In genomic region chr1:8113257-8114220, GRCh38 we compare ENCODE assay signal across 11 cellular contexts.
DNase-seq lines count a peak whose midpoint lies in the region; ATAC-seq, FAIRE-seq and TF ChIP-seq lines count a peak whose summit lies in the region.
"Had no signal": no experiment of that assay in that cellular context is flagged by ENCODE, and none has a peak within 500 bp of the region (broad histone marks: within the 10 kb centered on the region; RNA-seq: fewer than 3 reads in every experiment).

No MANE protein-coding gene starts in this region.

- H3K27me3 Mint-ChIP-seq in CD4-positive, alpha-beta T cell, result no peaks in the 10 kb centered on the region
- peaks cover 4% of the 10 kb centered on the region for H3K27me3 Mint-ChIP-seq in nephron progenitor cell (ENCODE audit: low read depth, poor library complexity)

- H3K27ac Mint-ChIP-seq in CD4-positive, alpha-beta T cell, result peak overlapping the region; percentile 79
- peak overlapping the region; percentile 88 for H3K27ac Mint-ChIP-seq in nephron progenitor cell
- H3K27ac Mint-ChIP-seq: B cell had no signal

- no peak overlapping the region for H3K4me3 ChIP-seq in endothelial cell of umbilical vein (replicated peaks in 1 of 3; ENCODE audit: insufficient read depth in 1 of 3, low read depth in 1 of 3, low read length in 3 of 3)
- H3K4me3 ChIP-seq in OCI-LY7 (ENCODE audit: low read depth, low read length, poor library complexity, severe bottlenecking), result no peak overlapping the region
- no peak overlapping the region for H3K4me3 ChIP-seq in spleen
- H3K4me3 ChIP-seq: adrenal gland had no signal

- H3K4me1 Mint-ChIP-seq in CD4-positive, alpha-beta T cell (ENCODE audit: low read depth), result peaks cover 13% of the 10 kb centered on the region
- peaks cover 51% of the 10 kb centered on the region for H3K4me1 Mint-ChIP-seq in nephron progenitor cell
- H3K4me1 Mint-ChIP-seq: B cell had no signal

- CTCF ChIA-PET in CD4-positive, alpha-beta T cell (lab: Charles Lee), result interaction anchor here (1.1 kb wide), 1 partner anchor 16 kb away, joined by 3 read pairs; no protein-coding TSS in a partner anchor
- CTCF ChIA-PET in endothelial cell of umbilical vein (lab: Charles Lee), result interaction anchor here (0.7 to 1.9 kb wide), 6 partner anchors 8 to 201 kb away, joined by 3 to 9 read pairs (median 4); no protein-coding TSS in a partner anchor
- CTCF ChIA-PET in OCI-LY7 (lab: Charles Lee; ENCODE audit: unreplicated experiment), result no interaction called here

- no peaks in the 10 kb centered on the region for H3K79me2 ChIP-seq in endothelial cell of umbilical vein (ENCODE audit: control insufficient read depth, insufficient read depth, low read length)
- H3K79me2 ChIP-seq in OCI-LY7 (ENCODE audit: insufficient read depth, low read depth, low read length), result no peaks in the 10 kb centered on the region

- peaks cover 3% of the 10 kb centered on the region for H3K9me3 Mint-ChIP-seq in CD4-positive, alpha-beta T cell
- H3K9me3 Mint-ChIP-seq in nephron progenitor cell, result peaks cover 21% of the 10 kb centered on the region

- no peaks in the 10 kb centered on the region for H3K36me3 ChIP-seq in endothelial cell of umbilical vein (ENCODE audit: control insufficient read depth in 2 of 2, extremely low read depth in 1 of 2, insufficient read depth in 2 of 2, low read length in 2 of 2)
- no peaks in the 10 kb centered on the region for H3K36me3 ChIP-seq in OCI-LY7 (ENCODE audit: insufficient read depth, low read length)
- H3K36me3 ChIP-seq in spleen, result no peaks in the 10 kb centered on the region
- H3K36me3 ChIP-seq: adrenal gland had no signal

- H3K9me3 ChIP-seq in CD4-positive, alpha-beta T cell (ENCODE audit: control insufficient read depth, low read length), result no peaks in the 10 kb centered on the region
- H3K9me3 ChIP-seq in endothelial cell of umbilical vein (replicated peaks; ENCODE audit: control insufficient read depth, insufficient read depth, low read length) (no peaks in the 10 kb centered on the region), OCI-LY7 (ENCODE audit: low read length) (no peaks in the 10 kb centered on the region), spleen (no peaks in the 10 kb centered on the region)
- H3K9me3 ChIP-seq: adrenal gland had no signal

- no peak overlapping the region for H3K27ac ChIP-seq in CD4-positive, alpha-beta T cell (ENCODE audit: low read depth, low read length)
- H3K27ac ChIP-seq in endothelial cell of umbilical vein (ENCODE audit: insufficient read depth, low read depth, low read length) (no peak overlapping the region), OCI-LY7 (ENCODE audit: low read depth, low read length, poor library complexity, severe bottlenecking) (no peak overlapping the region), spleen (peak overlapping the region in 2 of 8 donors; percentile 0 to 26)
- H3K27ac ChIP-seq: adrenal gland had no signal

- TF ChIP-seq POLR2A in endothelial cell of umbilical vein (IDR thresholded peaks at IDR 0.05; ENCODE audit: low read depth, low read length) (no peak), GM18505 (IDR thresholded peaks at IDR 0.05; ENCODE audit: borderline replicate concordance, extremely low read depth, insufficient read depth, insufficient read length) (no peak), spleen (IDR thresholded peaks at IDR 0.05) (no peak)

- H3K36me3 Mint-ChIP-seq in CD4-positive, alpha-beta T cell (ENCODE audit: low read depth), result no peaks in the 10 kb centered on the region
- H3K36me3 Mint-ChIP-seq in nephron progenitor cell (ENCODE audit: low read depth), result peaks cover 6% of the 10 kb centered on the region

- no peaks in the 10 kb centered on the region for H3K9me1 ChIP-seq in endothelial cell of umbilical vein (replicated peaks; ENCODE audit: control insufficient read depth, extremely low read depth, insufficient read depth, low read length)

- H3K4me2 ChIP-seq in endothelial cell of umbilical vein (ENCODE audit: insufficient read depth, low read length) (no peak overlapping the region), OCI-LY7 (ENCODE audit: low read length) (no peak overlapping the region)

- H3K9ac ChIP-seq in endothelial cell of umbilical vein (replicated peaks; ENCODE audit: extremely low read depth, insufficient read depth, low read length), result no peak overlapping the region

- H4K20me1 ChIP-seq in endothelial cell of umbilical vein (replicated peaks; ENCODE audit: control insufficient read depth, extremely low read depth, insufficient read depth, low read length) (no peaks in the 10 kb centered on the region), OCI-LY7 (ENCODE audit: insufficient read depth, low read length) (no peaks in the 10 kb centered on the region)

- TF ChIP-seq CTCF in CD4-positive, alpha-beta T cell (IDR thresholded peaks at IDR 0.05), result no peak
- TF ChIP-seq CTCF in endothelial cell of umbilical vein (IDR thresholded peaks at IDR 0.05; ENCODE audit: extremely low read depth in 1 of 2, insufficient read depth in 1 of 2, low read depth in 1 of 2, low read length in 2 of 2), result no peak
- no peak for TF ChIP-seq CTCF in nephron progenitor cell (IDR thresholded peaks at IDR 0.05)
- TF ChIP-seq CTCF in OCI-LY7 (conservative IDR thresholded peaks at IDR 0.05; ENCODE audit: low read length), result no peak
- TF ChIP-seq CTCF in spleen (IDR thresholded peaks at IDR 0.05 in 8 of 11, conservative IDR thresholded peaks at IDR 0.05 in 3 of 11), result no peak

- ATAC-seq in CD4-positive, alpha-beta T cell (ENCODE audit: poor library complexity), result peak; percentile 44
- no peak for ATAC-seq in GM18505 (IDR thresholded peaks at IDR 0.05; ENCODE audit: unreplicated experiment)
- ATAC-seq in HG03520 (IDR thresholded peaks at IDR 0.05; ENCODE audit: unreplicated experiment), result no peak

- no peaks in the 10 kb centered on the region for H3K9me2 ChIP-seq in OCI-LY7 (ENCODE audit: insufficient read depth, low read length)

- WGBS in spleen, 5 donors, result 72 to 84% (median 73%) methylated on average over 17 of the region's 17 CpGs

- H3K4me3 Mint-ChIP-seq in CD4-positive, alpha-beta T cell, result peak overlapping the region; percentile 12
- H3K4me3 Mint-ChIP-seq in nephron progenitor cell, result peak overlapping the region; percentile 5
- H3K4me3 Mint-ChIP-seq: B cell had no signal

- dilution Hi-C loops in endothelial cell of umbilical vein (cut with MboI; ENCODE audit: extremely low pct_ligation_motif_present, low sequenced_read_pairs), result no loop called here

- intact Hi-C loops in CD4-positive, alpha-beta T cell (cut with DNase I, micrococcal nuclease), result loop anchor here in 1 of 2 experiments (5.0 kb wide), 1 partner anchor 39 kb away; no protein-coding TSS in a partner anchor
- intact Hi-C loops in endothelial cell of umbilical vein (cut with micrococcal nuclease), result no loop called here
- intact Hi-C loops in OCI-LY7 (cut with micrococcal nuclease; ENCODE audit: unreplicated experiment), result no loop called here
- intact Hi-C loops in spleen (cut with DNase I; ENCODE audit: low total_unique reads), result no loop called here

- H3K4me1 ChIP-seq in endothelial cell of umbilical vein (ENCODE audit: control insufficient read depth, extremely low read depth, insufficient read depth, low read length) (peaks cover 12% of the 10 kb centered on the region), OCI-LY7 (ENCODE audit: insufficient read depth, low read length, poor library complexity, severe bottlenecking) (no peaks in the 10 kb centered on the region), spleen (peaks cover 0 to 13% (median 7%) of the 10 kb centered on the region in 6 donors)

- no peak for DNase-seq in CD4-positive, alpha-beta T cell
- peak; percentile 81 for DNase-seq in endothelial cell of umbilical vein (ENCODE audit: low read depth, low spot score)
- no peak for DNase-seq in nephron progenitor cell
- DNase-seq in OCI-LY7 (ENCODE audit: low spot score), result no peak
- DNase-seq in spleen, result no peak
- DNase-seq: GDM1 had no signal

- POLR2A ChIA-PET in CD4-positive, alpha-beta T cell (lab: Charles Lee), result interaction anchor here (1.9 kb wide), 1 partner anchor 40 kb away, joined by 8 read pairs; no protein-coding TSS in a partner anchor
- POLR2A ChIA-PET in endothelial cell of umbilical vein (lab: Charles Lee), result no interaction called here
- POLR2A ChIA-PET in OCI-LY7 (lab: Charles Lee), result no interaction called here

- BruUV-seq in endothelial cell of umbilical vein (replicated peaks; lab: Mats Ljungman, UMichigan) (no TSS peak), OCI-LY7 (replicated peaks; lab: Mats Ljungman, UMichigan) (no TSS peak)

- peak; percentile 81 for FAIRE-seq in endothelial cell of umbilical vein (lab: Jason Lieb, UNC)

- no peaks in the 10 kb centered on the region for H3K27me3 ChIP-seq in CD4-positive, alpha-beta T cell (ENCODE audit: control insufficient read depth, insufficient read depth, low read length)
- no peaks in the 10 kb centered on the region for H3K27me3 ChIP-seq in endothelial cell of umbilical vein (ENCODE audit: control insufficient read depth in 2 of 2, insufficient read depth in 2 of 2, low read length in 2 of 2)
- H3K27me3 ChIP-seq in spleen (replicated peaks in 1 of 7), result no peaks in the 10 kb centered on the region
- H3K27me3 ChIP-seq: adrenal gland had no signal

- H2AFZ ChIP-seq in endothelial cell of umbilical vein (ENCODE audit: low read depth, low read length) (no peak overlapping the region), OCI-LY7 (ENCODE audit: low read length) (no peak overlapping the region)

TF ChIP-seq in PFSK-1, 5 proteins besides CTCF, POLR2A, EP300 and RAD21 (continues in another document):
- TF ChIP-seq FOXP2 (optimal IDR thresholded peaks at IDR 0.05; ENCODE audit: borderline replicate concordance, extremely low read depth, extremely low read length, insufficient read depth), result peak; percentile 88
- peak; percentile 33; the same call in 1 of the 2 replicates for TF ChIP-seq POLR2AphosphoS5 (IDR thresholded peaks at IDR 0.05; ENCODE audit: low read depth, low read length)
- TF ChIP-seq SIN3A (IDR thresholded peaks at IDR 0.05; ENCODE audit: borderline replicate concordance, insufficient read depth, low read length), result no peak

TF ChIP-seq in endothelial cell of umbilical vein, 7 proteins besides CTCF, POLR2A, EP300 and RAD21:
- TF ChIP-seq EZH2 (IDR thresholded peaks at IDR 0.05; ENCODE audit: borderline replicate concordance, low read depth, low read length, severe bottlenecking), result no peak
- TF ChIP-seq POLR2AphosphoS5 (IDR thresholded peaks at IDR 0.05; ENCODE audit: insufficient read depth, low read depth, low read length), result no peak
- TF ChIP-seq MAX (IDR thresholded peaks at IDR 0.05; ENCODE audit: insufficient read depth, insufficient read length), result no peak
- no peak for TF ChIP-seq MYC (IDR thresholded peaks at IDR 0.05; ENCODE audit: low read depth, low read length)
- TF ChIP-seq JUN (IDR thresholded peaks at IDR 0.05; ENCODE audit: borderline replicate concordance, insufficient read depth, insufficient read length, low read depth), result no peak
- TF ChIP-seq GATA2 (IDR thresholded peaks at IDR 0.05; ENCODE audit: insufficient read depth, insufficient read length, low read depth, low read length), result no peak
- no peak for TF ChIP-seq FOS (IDR thresholded peaks at IDR 0.05; ENCODE audit: borderline replicate concordance, insufficient read depth, low read length)
